ENCODE assay signal across 11 cellular contexts in the genomic region with DNA sequence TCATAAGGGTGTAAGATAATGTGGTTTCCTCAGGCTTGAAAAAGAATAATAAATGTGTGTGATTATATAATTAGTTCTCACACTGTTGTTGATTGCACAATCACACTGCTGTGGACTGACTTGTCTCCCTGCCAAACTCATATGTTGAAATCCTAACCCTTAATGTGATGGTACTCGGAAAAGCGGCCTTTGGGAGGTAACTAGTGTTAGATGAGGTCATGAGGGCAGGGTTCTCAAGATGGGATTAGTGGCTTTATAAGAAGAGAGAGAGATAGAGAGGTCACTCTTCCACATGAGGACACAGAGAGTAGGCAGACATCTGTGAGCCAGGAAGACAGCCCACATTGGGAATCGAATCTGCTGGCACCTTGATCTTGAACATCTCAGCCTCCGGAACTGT.
DNase-seq lines count a peak whose midpoint lies in the region; ATAC-seq and TF ChIP-seq lines count a peak whose summit lies in the region.
"Had no signal": no experiment of that assay in that cellular context is flagged by ENCODE, and none has a peak within 500 bp of the region (broad histone marks: within the 10 kb centered on the region; RNA-seq: fewer than 3 reads in every experiment).

No MANE protein-coding gene starts in this region.

- TF ChIP-seq CTCF in choroid plexus epithelial cell (conservative IDR thresholded peaks at IDR 0.05; ENCODE audit: low read depth, low read length) (no peak), left lung (IDR thresholded peaks at IDR 0.05) (no peak)

- no peaks in the 10 kb centered on the region for H3K4me1 ChIP-seq in left lung

- no peaks in the 10 kb centered on the region for H3K27me3 ChIP-seq in left lung

- peak; percentile 97 for ATAC-seq in Right ventricle myocardium inferior
- peak; percentile 93 for ATAC-seq in left lung
- ATAC-seq: mucosa of descending colon had no signal

- no peaks in the 10 kb centered on the region for H3K36me3 ChIP-seq in left lung

- H3K4me3 ChIP-seq in choroid plexus epithelial cell (ENCODE audit: low read depth, low read length) (no peak overlapping the region), left lung (no peak overlapping the region)
- H3K4me3 ChIP-seq: mucosa of descending colon had no signal

- no peaks in the 10 kb centered on the region for H3K9me3 ChIP-seq in left lung
- H3K9me3 ChIP-seq: mucosa of descending colon had no signal

- intact Hi-C loops in Right ventricle myocardium inferior (cut with DNase I): no loop called here
- intact Hi-C loops in cardiac septum (cut with DNase I): no loop called here
- intact Hi-C loops in left lung (cut with DNase I): no loop called here

- DNase-seq in Right ventricle myocardium inferior (ENCODE audit: missing footprints) (no peak), cardiac septum (ENCODE audit: low spot score) (no peak), choroid plexus epithelial cell (ENCODE audit: low read depth) (peak; percentile 77), left lung (no peak), NCI-H446 treated with DMSO at 0.1 percent for 48 hours (lab: John Stamatoyannopoulos, UW) (no peak), inferior parietal cortex (ENCODE audit: extremely low spot score) (no peak), NCI-H128 (lab: John Stamatoyannopoulos, UW; ENCODE audit: unreplicated experiment) (no peak)
- no peak for DNase-seq in activated naive CD4-positive, alpha-beta T cell treated with anti-CD3 and anti-CD28 coated beads, Interleukin-2, amount 50 U/mL, for 16 hours
- DNase-seq: activated CD4-positive, alpha-beta T cell treated with anti-CD3 and anti-CD28 coated beads for 48 hours; NCI-H510A had no signal

- H3K27ac ChIP-seq in left lung: no peak overlapping the region
